ENCODE assay signal across 12 cellular contexts in genomic region chr19:46759817-46760333, GRCh38. TPM values are rescaled to one million over a fixed set of nuclear protein-coding genes. Genes with fewer than 3 reads are reported as not detected.
DNase-seq lines count a peak whose midpoint lies in the region; ATAC-seq and TF ChIP-seq lines count a peak whose summit lies in the region.
"Had no signal": no experiment of that assay in that cellular context is flagged by ENCODE, and none has a peak within 500 bp of the region (broad histone marks: within the 10 kb centered on the region; RNA-seq: fewer than 3 reads in every experiment).

No MANE protein-coding gene starts in this region.

- POLR2A ChIA-PET in BJ (lab: Charles Lee), result no interaction called here
- POLR2A ChIA-PET in activated CD4-positive, alpha-beta T cell treated with anti-CD3 and anti-CD28 coated beads, Interleukin-2, amount 10 ng/mL, durations not matched to agents 7 days and 5 days (lab: Charles Lee), result no interaction called here

- DNase-seq in BJ (ENCODE audit: low read depth) (peak; percentile 99), NCI-H69 (lab: John Stamatoyannopoulos, UW) (peak; percentile 26), osteoblast (ENCODE audit: insufficient read length, low spot score, missing footprints) (peak; percentile 98), nucleus accumbens (lab: John Stamatoyannopoulos, UW) (no peak), SK-N-DZ (ENCODE audit: low spot score) (no peak)
- no peak for DNase-seq in activated CD4-positive, alpha-beta T cell treated with anti-CD3 and anti-CD28 coated beads, Interleukin-2, amount 10 ng/mL, durations not matched to agents 7 days and 5 days
- DNase-seq: activated CD4-positive, alpha-beta T cell treated with anti-CD3 and anti-CD28 coated beads for 4 hours; activated naive CD8-positive, alpha-beta T cell treated with anti-CD3 and anti-CD28 coated beads, Interleukin-2, amount 10 ng/mL, durations not matched to agents 7 days and 5 days; CD8-positive, alpha-beta T cell; stimulated activated naive CD4-positive, alpha-beta T cell had no signal

- CTCF ChIA-PET in BJ (lab: Yijun Ruan, JAX), result interaction anchor here (0.6 to 6.5 kb wide), 4 partner anchors 37 to 214 kb away, joined by 3 to 89 read pairs (median 3); no protein-coding TSS in a partner anchor
- CTCF ChIA-PET in activated CD4-positive, alpha-beta T cell treated with anti-CD3 and anti-CD28 coated beads, Interleukin-2, amount 10 ng/mL, durations not matched to agents 7 days and 5 days (lab: Charles Lee), result no interaction called here

- peaks cover 5% of the 10 kb centered on the region for H3K79me2 ChIP-seq in osteoblast (ENCODE audit: insufficient read depth, low read length)

- no peak for ATAC-seq in HG02981 (IDR thresholded peaks at IDR 0.05; ENCODE audit: unreplicated experiment)
- ATAC-seq: CD8-positive, alpha-beta T cell had no signal

- H3K4me1 ChIP-seq in esophagus (ENCODE audit: control insufficient read depth in 2 of 2, insufficient read depth in 2 of 2, low read length in 1 of 2) (peaks cover 2 to 4% of the 10 kb centered on the region in 2 donors), osteoblast (ENCODE audit: insufficient read depth, low read length) (peaks cover 28% of the 10 kb centered on the region)

- WGBS in esophagus, 2 donors, result 33 to 39% methylated on average over 7 of the region's 7 CpGs

- no peaks in the 10 kb centered on the region for H3K9me3 Mint-ChIP-seq in activated CD4-positive, alpha-beta T cell treated with anti-CD3 and anti-CD28 coated beads, Interleukin-2, amount 10 ng/mL, durations not matched to agents 7 days and 5 days
- H3K9me3 Mint-ChIP-seq: activated naive CD8-positive, alpha-beta T cell treated with anti-CD3 and anti-CD28 coated beads, Interleukin-2, amount 10 ng/mL, durations not matched to agents 7 days and 5 days; CD8-positive, alpha-beta T cell had no signal

- no peak overlapping the region for H3K4me3 Mint-ChIP-seq in activated CD4-positive, alpha-beta T cell treated with anti-CD3 and anti-CD28 coated beads, Interleukin-2, amount 10 ng/mL, durations not matched to agents 7 days and 5 days
- H3K4me3 Mint-ChIP-seq: activated naive CD8-positive, alpha-beta T cell treated with anti-CD3 and anti-CD28 coated beads, Interleukin-2, amount 10 ng/mL, durations not matched to agents 7 days and 5 days; CD8-positive, alpha-beta T cell had no signal

- no peaks in the 10 kb centered on the region for H3K9me3 ChIP-seq in esophagus (ENCODE audit: control insufficient read depth in 2 of 2, insufficient read depth in 1 of 2, low read depth in 1 of 2, low read length in 1 of 2)
- H3K9me3 ChIP-seq in osteoblast (ENCODE audit: low read depth, low read length), result no peaks in the 10 kb centered on the region

- H2AFZ ChIP-seq in osteoblast (ENCODE audit: low read length), result no peak overlapping the region

- H3K4me3 ChIP-seq in BJ (ENCODE audit: low read depth, low read length) (no peak overlapping the region), esophagus (ENCODE audit: low read depth in 1 of 2, low read length in 2 of 2) (no peak overlapping the region), osteoblast (ENCODE audit: insufficient read depth, low read length) (no peak overlapping the region)

- H4K20me1 ChIP-seq in osteoblast (ENCODE audit: insufficient read depth, low read length), result no peaks in the 10 kb centered on the region

- H3K27ac ChIP-seq in esophagus (ENCODE audit: low read depth in 2 of 2, low read length in 1 of 2) (peak overlapping the region; percentile 75 to 76), osteoblast (ENCODE audit: low read depth, low read length) (peak overlapping the region; percentile 61)

- H3K27me3 Mint-ChIP-seq in activated CD4-positive, alpha-beta T cell treated with anti-CD3 and anti-CD28 coated beads, Interleukin-2, amount 10 ng/mL, durations not matched to agents 7 days and 5 days, result no peaks in the 10 kb centered on the region
- H3K27me3 Mint-ChIP-seq: activated naive CD8-positive, alpha-beta T cell treated with anti-CD3 and anti-CD28 coated beads, Interleukin-2, amount 10 ng/mL, durations not matched to agents 7 days and 5 days had no signal

- peaks cover 7% of the 10 kb centered on the region for H3K4me1 Mint-ChIP-seq in activated CD4-positive, alpha-beta T cell treated with anti-CD3 and anti-CD28 coated beads, Interleukin-2, amount 10 ng/mL, durations not matched to agents 7 days and 5 days

- TF ChIP-seq CTCF in BJ (IDR thresholded peaks at IDR 0.05; ENCODE audit: insufficient read depth, low read depth, low read length) (no peak), osteoblast (IDR thresholded peaks at IDR 0.05; ENCODE audit: extremely low read depth, low read depth, low read length) (no peak)

- no peaks in the 10 kb centered on the region for H3K27me3 ChIP-seq in BJ (ENCODE audit: control insufficient read depth, insufficient read depth, low read length)
- H3K27me3 ChIP-seq in esophagus (ENCODE audit: control insufficient read depth in 1 of 2, insufficient read depth in 2 of 2, low read length in 2 of 2), result no peaks in the 10 kb centered on the region
- H3K27me3 ChIP-seq in osteoblast (ENCODE audit: insufficient read depth, low read length), result no peaks in the 10 kb centered on the region

- H3K4me2 ChIP-seq in osteoblast (ENCODE audit: insufficient read depth, low read length), result peak overlapping the region; percentile 53

- peaks cover 3% of the 10 kb centered on the region for H3K36me3 Mint-ChIP-seq in activated CD4-positive, alpha-beta T cell treated with anti-CD3 and anti-CD28 coated beads, Interleukin-2, amount 10 ng/mL, durations not matched to agents 7 days and 5 days (ENCODE audit: low read depth)

- H3K27ac Mint-ChIP-seq in activated CD4-positive, alpha-beta T cell treated with anti-CD3 and anti-CD28 coated beads, Interleukin-2, amount 10 ng/mL, durations not matched to agents 7 days and 5 days, result no peak overlapping the region
- H3K27ac Mint-ChIP-seq: activated naive CD8-positive, alpha-beta T cell treated with anti-CD3 and anti-CD28 coated beads, Interleukin-2, amount 10 ng/mL, durations not matched to agents 7 days and 5 days; CD8-positive, alpha-beta T cell had no signal

- H3K36me3 ChIP-seq in BJ (ENCODE audit: control insufficient read depth, insufficient read depth, low read length) (peaks cover 8% of the 10 kb centered on the region), esophagus (ENCODE audit: control insufficient read depth in 2 of 2, insufficient read depth in 2 of 2, low read length in 1 of 2) (peaks cover 0 to 11% of the 10 kb centered on the region in 2 donors), osteoblast (ENCODE audit: insufficient read depth, low read length) (peaks cover 10% of the 10 kb centered on the region)

RNA-seq across cellular contexts. Expression of gene STRN4, which starts 13.6 kb away (rescaled TPM):
- polyA plus RNA-seq in BJ (2011; rRNA removed), result 40.5 and 78.6 TPM in 2 replicates
- polyA minus RNA-seq in BJ (2011; rRNA and poly(A)+ RNA removed), result 57.7 and 65.0 TPM in 2 replicates
- 10 to 100 TPM; 53.2 to 55.6 TPM for polyA plus RNA-seq in esophagus
- total RNA-seq in osteoblast, result 56.3 and 56.5 TPM in 2 replicates
- total RNA-seq in activated CD4-positive, alpha-beta T cell treated with anti-CD3 and anti-CD28 coated beads, Interleukin-2, amount 10 ng/mL, durations not matched to agents 7 days and 5 days, result 10 to 100 TPM; 77.9 to 86.4 TPM
- polyA plus RNA-seq in SK-N-DZ (2014; cell fraction: cytosol; rRNA removed), result 85.9 and 92.5 TPM in 2 replicates
- 108 and 111 TPM in 2 replicates for polyA plus RNA-seq in SK-N-DZ (2014; cell fraction: nucleus; rRNA removed)

RNA-seq across cellular contexts. Expression of gene FKRP, which starts 14.0 kb away (rescaled TPM):
- polyA plus RNA-seq in BJ (2011; rRNA removed), result 12.6 and 15.1 TPM in 2 replicates
- polyA minus RNA-seq in BJ (2011; rRNA and poly(A)+ RNA removed), result 4.5 and 5.4 TPM in 2 replicates
- 10 to 100 TPM in 1 of 2 donors, 1 to 10 TPM in 1; 7.1 to 10.1 TPM for polyA plus RNA-seq in esophagus
- 18.0 and 18.5 TPM in 2 replicates for total RNA-seq in osteoblast
- total RNA-seq in activated CD4-positive, alpha-beta T cell treated with anti-CD3 and anti-CD28 coated beads, Interleukin-2, amount 10 ng/mL, durations not matched to agents 7 days and 5 days, result 10 to 100 TPM; 16.9 to 20.5 TPM
- 10.1 and 19.0 TPM in 2 replicates for polyA plus RNA-seq in SK-N-DZ (2014; cell fraction: cytosol; rRNA removed)
- 8.9 and 12.5 TPM in 2 replicates for polyA plus RNA-seq in SK-N-DZ (2014; cell fraction: nucleus; rRNA removed)

RNA-seq across cellular contexts. Expression of gene SLC1A5, which starts 28.5 kb away (rescaled TPM):
- polyA plus RNA-seq in BJ (2011; rRNA removed) (409 and 506 TPM in 2 replicates), esophagus (10 to 100 TPM; 40.3 to 84.4 TPM)
- polyA minus RNA-seq in BJ (2011; rRNA and poly(A)+ RNA removed), result 301 and 391 TPM in 2 replicates
- 274 and 354 TPM in 2 replicates for total RNA-seq in osteoblast
- total RNA-seq in activated CD4-positive, alpha-beta T cell treated with anti-CD3 and anti-CD28 coated beads, Interleukin-2, amount 10 ng/mL, durations not matched to agents 7 days and 5 days, result 100 to 1,000 TPM; 104 to 108 TPM
- polyA plus RNA-seq in SK-N-DZ (2014; cell fraction: cytosol; rRNA removed), result 66.6 and 78.1 TPM in 2 replicates
- 30.3 and 33.5 TPM in 2 replicates for polyA plus RNA-seq in SK-N-DZ (2014; cell fraction: nucleus; rRNA removed)

RNA-seq across cellular contexts. Expression of gene PRKD2, which starts 43.0 kb away (rescaled TPM):
- polyA plus RNA-seq in BJ (2011; rRNA removed), result 11.4 and 19.4 TPM in 2 replicates
- polyA minus RNA-seq in BJ (2011; rRNA and poly(A)+ RNA removed), result 16.8 and 22.1 TPM in 2 replicates
- 10 to 100 TPM; 30.1 to 34.7 TPM for polyA plus RNA-seq in esophagus
- 9.0 and 9.4 TPM in 2 replicates for total RNA-seq in osteoblast
- total RNA-seq in activated CD4-positive, alpha-beta T cell treated with anti-CD3 and anti-CD28 coated beads, Interleukin-2, amount 10 ng/mL, durations not matched to agents 7 days and 5 days, result 100 to 1,000 TPM; 175 to 178 TPM
- 7.4 and 8.8 TPM in 2 replicates for polyA plus RNA-seq in SK-N-DZ (2014; cell fraction: cytosol; rRNA removed)
- polyA plus RNA-seq in SK-N-DZ (2014; cell fraction: nucleus; rRNA removed), result 10.0 and 12.7 TPM in 2 replicates

Comparison
In these comparisons a context has a peak if more than half of its experiments do, and no peak if none do; other contexts are left out.
1. DNase-seq: peak in BJ (single experiment), NCI-H69 (single experiment) and osteoblast (single experiment); none in nucleus accumbens (0 of 56), activated CD4-positive, alpha-beta T cell treated with anti-CD3 and anti-CD28 coated beads, Interleukin-2, amount 10 ng/mL, durations not matched to agents 7 days and 5 days (single experiment) and SK-N-DZ (single experiment).